Comparison of ENCODE assay signal across 8 cellular contexts in the genomic region with DNA sequence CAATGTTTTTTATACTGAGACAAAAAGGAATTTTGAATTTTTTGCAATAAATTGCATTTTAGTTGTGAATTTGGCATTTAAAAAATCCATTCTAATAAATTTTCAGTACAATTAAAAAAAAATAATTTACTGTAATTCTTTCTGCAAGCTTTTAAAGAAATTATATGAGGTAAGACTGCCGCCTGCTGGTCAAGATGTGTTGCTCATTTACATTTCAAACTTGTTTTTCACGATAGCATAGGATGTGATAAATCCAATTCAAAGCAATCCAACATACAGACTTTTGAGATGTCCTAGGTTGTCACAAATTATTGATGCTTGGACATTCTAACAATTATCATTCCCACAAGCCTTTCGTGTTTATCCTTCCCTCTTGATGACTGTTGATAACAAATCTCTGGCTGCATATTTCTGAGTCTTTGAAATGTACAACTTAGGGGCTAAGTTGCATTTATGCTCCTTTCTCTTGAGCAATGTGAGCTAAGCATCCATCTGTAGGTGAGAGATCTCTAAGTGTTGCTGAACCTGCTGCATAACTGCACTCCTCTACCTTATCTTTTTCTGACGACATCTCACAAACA. TPM values are rescaled to one million over a fixed set of nuclear protein-coding genes. Genes with fewer than 3 reads are reported as not detected.
A peak's percentile ranks its signal among the peaks of the same experiment; 100 is the strongest.
DNase-seq lines count a peak whose midpoint lies in the region; ATAC-seq and TF ChIP-seq lines count a peak whose summit lies in the region.

No MANE protein-coding gene starts in this region.

- H3K4me3 ChIP-seq in HL-60 (replicated peaks; ENCODE audit: insufficient read depth, low read length), result no peak overlapping the region
- no peak overlapping the region for H3K4me3 ChIP-seq in PC-9
- H3K4me3 ChIP-seq in sigmoid colon, result no peak overlapping the region

- DNase-seq in DMS53 (lab: John Stamatoyannopoulos, UW), result peak; percentile 74
- DNase-seq in HL-60 (ENCODE audit: low read depth in 1 of 2, low spot score in 1 of 2), result peak in 1 of 2 experiments; percentile 44
- DNase-seq in PC-9, result peak in 1 of 2 experiments; percentile 41
- DNase-seq in activated naive CD4-positive, alpha-beta T cell (lab: John Stamatoyannopoulos, UW), result peak in 3 of 4 experiments; percentile 7 to 41 (median 11)
- peak in 41 of 42 donors; percentile 8 to 91 (median 69) for DNase-seq in head of caudate nucleus
- no peak for DNase-seq in sigmoid colon

- no peak overlapping the region for H3K4me2 ChIP-seq in PC-9

- no peak overlapping the region for H3K27ac ChIP-seq in HL-60 (replicated peaks)
- no peak overlapping the region for H3K27ac ChIP-seq in PC-9
- no peak overlapping the region for H3K27ac ChIP-seq in sigmoid colon

- no peaks in the 10 kb centered on the region for H3K4me1 ChIP-seq in PC-9 (replicated peaks; ENCODE audit: insufficient read depth)
- no peaks in the 10 kb centered on the region for H3K4me1 ChIP-seq in sigmoid colon

- no peaks in the 10 kb centered on the region for H3K36me3 ChIP-seq in PC-9 (ENCODE audit: low read depth)
- H3K36me3 ChIP-seq in sigmoid colon, result no peaks in the 10 kb centered on the region

- intact Hi-C loops in PC-9 (cut with micrococcal nuclease; ENCODE audit: unreplicated experiment), result loop anchor here (1.0 kb wide), 1 partner anchor 238 kb away; no protein-coding TSS in a partner anchor
- intact Hi-C loops in head of caudate nucleus (cut with DNase I), result no loop called here
- intact Hi-C loops in sigmoid colon (cut with DNase I), result loop anchor here (2.0 to 5.0 kb wide), 2 partner anchors 237 to 436 kb away; a partner anchor contains a TSS

- H3K9me2 ChIP-seq in PC-9 (ENCODE audit: insufficient read depth), result no peaks in the 10 kb centered on the region

- no peaks in the 10 kb centered on the region for H3K79me2 ChIP-seq in PC-9 (ENCODE audit: low read depth)

- 14 to 21% methylated on average over 4 of the region's 4 CpGs for WGBS in sigmoid colon, 2 donors

- H3K9me3 ChIP-seq in PC-9 (ENCODE audit: insufficient read depth, low read depth) (no peaks in the 10 kb centered on the region), sigmoid colon (no peaks in the 10 kb centered on the region)

- no TSS peak for BruUV-seq in PC-9 (replicated peaks; lab: Mats Ljungman, UMichigan)

- TF ChIP-seq POLR2A in sigmoid colon (IDR thresholded peaks at IDR 0.05), result no peak

- TF ChIP-seq CTCF in HL-60 (IDR thresholded peaks at IDR 0.05; ENCODE audit: insufficient read depth, low read length) (peak; percentile 42), PC-9 (conservative IDR thresholded peaks at IDR 0.05) (peak; percentile 78), sigmoid colon (IDR thresholded peaks at IDR 0.05) (peak; percentile 42 to 71 (median 65))

- H2AFZ ChIP-seq in PC-9, result no peak overlapping the region

- POLR2A ChIA-PET in PC-9 (lab: Charles Lee; ENCODE audit: unreplicated experiment), result interaction anchor here (0.5 kb wide), 2 partner anchors 118 to 1038 kb away, joined by 5 to 12 read pairs; a partner anchor contains a TSS

- CTCF ChIA-PET in PC-9 (lab: Charles Lee), result interaction anchor here (1.3 kb wide), 1 partner anchor 238 kb away, joined by 8 read pairs; no protein-coding TSS in a partner anchor

- ATAC-seq in HG03565 (IDR thresholded peaks at IDR 0.05; ENCODE audit: unreplicated experiment) (no peak), esophagus mucosa (no peak)

- no peaks in the 10 kb centered on the region for H3F3A ChIP-seq in PC-9 (ENCODE audit: insufficient read depth, low read depth)

- no peak for TF ChIP-seq EP300 in sigmoid colon (IDR thresholded peaks at IDR 0.05)

- no peaks in the 10 kb centered on the region for H4K20me1 ChIP-seq in PC-9 (ENCODE audit: insufficient read depth)

- H3K27me3 ChIP-seq in HL-60 (ENCODE audit: insufficient read depth, poor library complexity, severe bottlenecking) (no peaks in the 10 kb centered on the region), PC-9 (ENCODE audit: insufficient read depth, low read depth) (no peaks in the 10 kb centered on the region), sigmoid colon (no peaks in the 10 kb centered on the region)

RNA-seq across cellular contexts. Expression of a gene that starts 21.7 kb away (rescaled TPM):
- total RNA-seq in PC-9 (2021), result 6.2 and 6.9 TPM in 2 replicates
- total RNA-seq in sigmoid colon, result 10 to 100 TPM in 1 of 4 donors, 1 to 10 TPM in 3; 4.9 to 14.7 (median 5.8) TPM
- 1 to 10 TPM in 2 of 3 donors, under 1 TPM in 1; 0.60 to 1.4 (median 1.1) TPM for polyA plus RNA-seq in sigmoid colon
- total RNA-seq in esophagus mucosa, result 1.0 TPM

RNA-seq across cellular contexts. Expression of a gene that starts 41.9 kb away (rescaled TPM):
- total RNA-seq in PC-9 (2021), result 2.6 and 3.2 TPM in 2 replicates
- total RNA-seq in sigmoid colon, result 10 to 100 TPM in 2 of 4 donors, 1 to 10 TPM in 2; 4.3 to 12.7 (median 7.6) TPM
- 1 to 10 TPM in 2 of 3 donors, under 1 TPM in 1; 0.92 to 3.6 (median 2.6) TPM for polyA plus RNA-seq in sigmoid colon
- total RNA-seq in esophagus mucosa, result 2.9 TPM
